28 cellular contexts compared by ENCODE assay signal in the genomic region with DNA sequence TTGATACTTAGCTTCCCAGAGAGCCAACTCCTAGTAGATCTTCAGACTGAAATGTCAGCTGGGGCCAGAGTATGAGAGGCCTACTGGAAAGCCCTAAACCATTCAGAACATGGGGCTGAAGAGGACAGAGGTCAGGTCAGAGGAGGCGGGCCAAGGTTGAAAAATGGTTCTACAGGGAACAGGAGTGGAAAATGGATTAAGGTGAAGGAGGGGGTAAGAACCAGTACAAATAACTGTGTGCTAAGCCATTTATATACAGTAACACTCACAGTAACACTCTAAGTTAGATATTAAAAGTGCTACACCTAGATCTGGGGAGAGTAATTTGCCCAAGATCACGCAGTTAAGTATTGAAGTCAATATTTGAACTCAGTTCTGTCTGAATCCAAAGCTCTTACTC.
"Had no signal": no experiment of that assay in that cellular context is flagged by ENCODE, and none has a peak within 500 bp of the region (broad histone marks: within the 10 kb centered on the region; RNA-seq: fewer than 3 reads in every experiment).

No MANE protein-coding gene starts in this region.

- H3K4me3 ChIP-seq: colonic mucosa, esophagus squamous epithelium, gastroesophageal sphincter, heart left ventricle, hepatocyte, lung had no signal

- H3K27ac Mint-ChIP-seq: dendritic cell treated with granulocyte-macrophage colony-stimulating factor and Interleukin-4, amounts not matched to agents 40 ng/mL and 50 ng/mL, for 4 days; effector memory CD8-positive, alpha-beta T cell; endodermal cell; immature natural killer cell; memory B cell had no signal

- DNase-seq: cerebellar nuclear complex; colonic mucosa; cortex of kidney; effector CD8-positive, alpha-beta T cell; effector memory CD8-positive, alpha-beta T cell; endodermal cell; erythroblast; esophagus squamous epithelium; foreskin fibroblast; heart left ventricle; hypothalamus; immature natural killer cell; islet precursor cell; kidney; kidney glomerular epithelial cell; left colon; left ventricle myocardium superior; mammary epithelial cell; mesendoderm; midbrain had no signal

- H3K4me3 Mint-ChIP-seq: dendritic cell treated with granulocyte-macrophage colony-stimulating factor and Interleukin-4, amounts not matched to agents 40 ng/mL and 50 ng/mL, for 4 days; effector memory CD8-positive, alpha-beta T cell; endodermal cell; immature natural killer cell; memory B cell had no signal

- H3K9me3 Mint-ChIP-seq: dendritic cell treated with granulocyte-macrophage colony-stimulating factor and Interleukin-4, amounts not matched to agents 40 ng/mL and 50 ng/mL, for 4 days; effector memory CD8-positive, alpha-beta T cell; endodermal cell; memory B cell had no signal

- H3K79me2 ChIP-seq: hepatocyte had no signal

- H3K27ac ChIP-seq: colonic mucosa, epithelial cell of prostate, esophagus squamous epithelium, gastroesophageal sphincter, heart left ventricle, hepatocyte had no signal

- H3K4me1 ChIP-seq: colonic mucosa, gastroesophageal sphincter, heart left ventricle had no signal

- H3K4me2 ChIP-seq: hepatocyte had no signal

- H3K9me3 ChIP-seq: colonic mucosa, esophagus squamous epithelium, gastroesophageal sphincter, heart left ventricle had no signal

- H3K36me3 ChIP-seq: colonic mucosa, esophagus squamous epithelium, gastroesophageal sphincter, heart left ventricle had no signal

- H3K27me3 ChIP-seq: colonic mucosa, esophagus squamous epithelium, hepatocyte had no signal

- H2AFZ ChIP-seq: hepatocyte had no signal

- H3K27me3 Mint-ChIP-seq: dendritic cell treated with granulocyte-macrophage colony-stimulating factor and Interleukin-4, amounts not matched to agents 40 ng/mL and 50 ng/mL, for 4 days; memory B cell had no signal

- ATAC-seq: effector memory CD8-positive, alpha-beta T cell; esophagus mucosa; gastroesophageal sphincter; heart left ventricle; left colon; left lobe of liver; left ventricle myocardium superior had no signal

- H3K4me1 Mint-ChIP-seq: immature natural killer cell, memory B cell had no signal

- H3K36me3 Mint-ChIP-seq: immature natural killer cell, memory B cell had no signal
